In the genomic region with DNA sequence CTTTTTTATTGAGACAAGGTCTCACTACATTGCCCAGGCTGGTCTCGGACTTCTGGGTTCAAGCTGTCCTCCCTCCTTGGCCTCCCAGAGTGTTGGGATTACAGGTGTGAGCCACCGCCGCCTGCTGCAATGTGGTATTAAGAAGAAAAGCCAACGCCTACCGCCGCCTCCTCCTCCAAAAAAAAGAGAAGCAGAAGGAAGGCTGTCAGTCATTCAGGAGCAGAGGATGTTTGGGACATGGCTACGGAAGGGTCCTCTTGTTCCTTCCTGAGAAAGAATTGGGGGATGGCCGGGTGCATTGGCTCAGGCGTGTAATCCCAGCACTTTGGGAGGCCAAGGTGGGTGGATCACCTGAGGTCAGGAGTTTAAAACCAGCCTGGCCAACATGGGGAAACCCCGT, we compare ENCODE assay signal across 8 cellular contexts. TPM values are rescaled to one million over a fixed set of nuclear protein-coding genes. Genes with fewer than 3 reads are reported as not detected.
A peak's percentile ranks its signal among the peaks of the same experiment; 100 is the strongest.
DNase-seq lines count a peak whose midpoint lies in the region; ATAC-seq and TF ChIP-seq lines count a peak whose summit lies in the region.

No MANE protein-coding gene starts in this region.

- no peaks in the 10 kb centered on the region for H3K9me3 Mint-ChIP-seq in activated naive CD4-positive, alpha-beta T cell treated with anti-CD3 and anti-CD28 coated beads, Interleukin-2, amount 50 U/mL, for 24 hours
- no peaks in the 10 kb centered on the region for H3K9me3 Mint-ChIP-seq in activated naive CD8-positive, alpha-beta T cell treated with anti-CD3 and anti-CD28 coated beads, Interleukin-2, amount 10 ng/mL, durations not matched to agents 7 days and 5 days

- no peak for DNase-seq in activated naive CD4-positive, alpha-beta T cell (lab: John Stamatoyannopoulos, UW)
- no peak for DNase-seq in activated naive CD8-positive, alpha-beta T cell treated with anti-CD3 and anti-CD28 coated beads, Interleukin-2, amount 10 ng/mL, durations not matched to agents 7 days and 5 days
- no peak for DNase-seq in right lobe of liver
- DNase-seq in transverse colon, result no peak
- no peak for DNase-seq in foreskin keratinocyte
- DNase-seq in hepatic stellate cell (ENCODE audit: low spot score), result no peak

- POLR2A ChIA-PET in activated naive CD8-positive, alpha-beta T cell treated with anti-CD3 and anti-CD28 coated beads, Interleukin-2, amount 10 ng/mL, durations not matched to agents 7 days and 5 days (lab: Charles Lee), result interaction anchor here (0.6 kb wide), 1 partner anchor 61 kb away, joined by 3 read pairs; no protein-coding TSS in a partner anchor

- no peak for ATAC-seq in activated naive CD8-positive, alpha-beta T cell treated with anti-CD3 and anti-CD28 coated beads, Interleukin-2, amount 10 ng/mL, durations not matched to agents 7 days and 5 days (ENCODE audit: low read depth)
- ATAC-seq in right lobe of liver (no peak), GM21529 (IDR thresholded peaks at IDR 0.05; ENCODE audit: unreplicated experiment) (no peak), foreskin keratinocyte (no peak)

- TF ChIP-seq CTCF in right lobe of liver (IDR thresholded peaks at IDR 0.05) (no peak), transverse colon (IDR thresholded peaks at IDR 0.05) (no peak), foreskin keratinocyte (conservative IDR thresholded peaks at IDR 0.05) (no peak)

- peak overlapping the region; percentile 95 for H3K4me3 Mint-ChIP-seq in activated naive CD4-positive, alpha-beta T cell treated with anti-CD3 and anti-CD28 coated beads, Interleukin-2, amount 50 U/mL, for 24 hours
- H3K4me3 Mint-ChIP-seq in activated naive CD8-positive, alpha-beta T cell treated with anti-CD3 and anti-CD28 coated beads, Interleukin-2, amount 10 ng/mL, durations not matched to agents 7 days and 5 days, result peak overlapping the region; percentile 90

- TF ChIP-seq POLR2A in right lobe of liver (IDR thresholded peaks at IDR 0.05) (no peak), transverse colon (IDR thresholded peaks at IDR 0.05) (no peak)

- 54% methylated on average over 6 of the region's 10 CpGs for WGBS in right lobe of liver (ENCODE audit: insufficient coverage, low coverage, low lambda C conversion rate, missing lambda C conversion rate)
- 52 to 59% methylated on average over 7 to 10 of the region's 10 CpGs for WGBS in transverse colon (ENCODE audit: low coverage in 1 of 2), 2 donors

- H3K4me1 Mint-ChIP-seq in activated naive CD4-positive, alpha-beta T cell treated with anti-CD3 and anti-CD28 coated beads, Interleukin-2, amount 50 U/mL, for 24 hours, result peaks cover 75% of the 10 kb centered on the region
- H3K4me1 Mint-ChIP-seq in activated naive CD8-positive, alpha-beta T cell treated with anti-CD3 and anti-CD28 coated beads, Interleukin-2, amount 10 ng/mL, durations not matched to agents 7 days and 5 days, result peaks cover 53% of the 10 kb centered on the region

- H3K27ac Mint-ChIP-seq in activated naive CD4-positive, alpha-beta T cell treated with anti-CD3 and anti-CD28 coated beads, Interleukin-2, amount 50 U/mL, for 24 hours, result peak overlapping the region; percentile 92
- peak overlapping the region; percentile 98 for H3K27ac Mint-ChIP-seq in activated naive CD8-positive, alpha-beta T cell treated with anti-CD3 and anti-CD28 coated beads, Interleukin-2, amount 10 ng/mL, durations not matched to agents 7 days and 5 days

- H3K36me3 ChIP-seq in right lobe of liver, result peaks cover 0 to 4% (median 0%) of the 10 kb centered on the region in 4 donors
- no peaks in the 10 kb centered on the region for H3K36me3 ChIP-seq in transverse colon

- H3K27me3 Mint-ChIP-seq in activated naive CD4-positive, alpha-beta T cell treated with anti-CD3 and anti-CD28 coated beads, Interleukin-2, amount 50 U/mL, for 24 hours, result no peaks in the 10 kb centered on the region
- H3K27me3 Mint-ChIP-seq in activated naive CD8-positive, alpha-beta T cell treated with anti-CD3 and anti-CD28 coated beads, Interleukin-2, amount 10 ng/mL, durations not matched to agents 7 days and 5 days, result no peaks in the 10 kb centered on the region

- TF ChIP-seq EP300 in transverse colon (IDR thresholded peaks at IDR 0.05; ENCODE audit: low read depth), result no peak

- peak overlapping the region in 2 of 3 donors; percentile 99 for H3K4me3 ChIP-seq in right lobe of liver
- peak overlapping the region; percentile 93 to 96 (median 96) for H3K4me3 ChIP-seq in transverse colon

- H3K9me3 ChIP-seq in right lobe of liver, result no peaks in the 10 kb centered on the region
- no peaks in the 10 kb centered on the region for H3K9me3 ChIP-seq in transverse colon

- intact Hi-C loops in right lobe of liver (cut with DNase I), result no loop called here
- intact Hi-C loops in transverse colon (cut with DNase I; ENCODE audit: low total_unique reads), result no loop called here

- in situ Hi-C loops in transverse colon (cut with MboI; ENCODE audit: low pct_ligation_motif_present in 1 of 4, low pct_unique_long_range_greater_than_20kb in 1 of 4, low sequenced_read_pairs in 3 of 4), result no loop called here

- peaks cover 0 to 31% (median 4%) of the 10 kb centered on the region in 4 donors for H3K4me1 ChIP-seq in right lobe of liver
- H3K4me1 ChIP-seq in transverse colon, result peaks cover 27 to 77% (median 46%) of the 10 kb centered on the region in 4 donors
- H3K4me1 ChIP-seq in foreskin keratinocyte, result peaks cover 9% of the 10 kb centered on the region

- no peaks in the 10 kb centered on the region for H3K27me3 ChIP-seq in right lobe of liver
- no peaks in the 10 kb centered on the region for H3K27me3 ChIP-seq in transverse colon
- no peaks in the 10 kb centered on the region for H3K27me3 ChIP-seq in foreskin keratinocyte

- H3K27ac ChIP-seq in right lobe of liver, result no peak overlapping the region
- peak overlapping the region in 1 of 4 donors; percentile 91 for H3K27ac ChIP-seq in transverse colon
- no peak overlapping the region for H3K27ac ChIP-seq in foreskin keratinocyte

- H3K36me3 Mint-ChIP-seq in activated naive CD4-positive, alpha-beta T cell treated with anti-CD3 and anti-CD28 coated beads, Interleukin-2, amount 50 U/mL, for 24 hours, result peaks cover 11% of the 10 kb centered on the region
- peaks cover 10% of the 10 kb centered on the region for H3K36me3 Mint-ChIP-seq in activated naive CD8-positive, alpha-beta T cell treated with anti-CD3 and anti-CD28 coated beads, Interleukin-2, amount 10 ng/mL, durations not matched to agents 7 days and 5 days

RNA-seq across cellular contexts. Expression of a gene that starts 1.2 kb away (rescaled TPM):
- total RNA-seq in activated naive CD8-positive, alpha-beta T cell treated with anti-CD3 and anti-CD28 coated beads, Interleukin-2, amount 10 ng/mL, durations not matched to agents 7 days and 5 days, result 10 to 100 TPM; 29.5 to 31.9 TPM
- total RNA-seq in right lobe of liver, result 10 to 100 TPM; 10.1 to 14.3 (median 11.0) TPM
- 10 to 100 TPM; 31.1 to 92.5 (median 45.2) TPM for total RNA-seq in transverse colon
- 20.9 and 21.8 TPM in 2 replicates for total RNA-seq in foreskin keratinocyte
- polyA plus RNA-seq in foreskin keratinocyte, result 16.6 and 17.5 TPM in 2 replicates

RNA-seq across cellular contexts. Expression of a gene that starts 15.1 kb away (rescaled TPM):
- total RNA-seq in activated naive CD8-positive, alpha-beta T cell treated with anti-CD3 and anti-CD28 coated beads, Interleukin-2, amount 10 ng/mL, durations not matched to agents 7 days and 5 days, result 10 to 100 TPM; 24.8 to 26.2 TPM
- 10 to 100 TPM; 10.9 to 27.5 (median 14.0) TPM for total RNA-seq in right lobe of liver
- 10 to 100 TPM in 3 of 4 donors, 1 to 10 TPM in 1; 3.0 to 21.1 (median 15.9) TPM for total RNA-seq in transverse colon
- 34.9 and 37.8 TPM in 2 replicates for total RNA-seq in foreskin keratinocyte
- polyA plus RNA-seq in foreskin keratinocyte, result 63.9 and 70.8 TPM in 2 replicates

RNA-seq across cellular contexts. Expression of a gene that starts 17.9 kb away (rescaled TPM):
- total RNA-seq in activated naive CD8-positive, alpha-beta T cell treated with anti-CD3 and anti-CD28 coated beads, Interleukin-2, amount 10 ng/mL, durations not matched to agents 7 days and 5 days, result 1 to 10 TPM; 4.8 TPM
- total RNA-seq in right lobe of liver (under 1 TPM in 5 of 6 experiments, not detected in 1; 0.16 to 0.47 (median 0.35) TPM), transverse colon (1 to 10 TPM in 3 of 4 donors, under 1 TPM in 1; 0.75 to 5.8 (median 3.5) TPM), foreskin keratinocyte (2.5 TPM in 2 replicates)
- polyA plus RNA-seq in foreskin keratinocyte, result 5.5 and 5.8 TPM in 2 replicates

RNA-seq across cellular contexts. Expression of a gene that starts 55.3 kb away (rescaled TPM):
- 100 to 1,000 TPM; 128 to 129 TPM for total RNA-seq in activated naive CD8-positive, alpha-beta T cell treated with anti-CD3 and anti-CD28 coated beads, Interleukin-2, amount 10 ng/mL, durations not matched to agents 7 days and 5 days
- total RNA-seq in right lobe of liver (10 to 100 TPM; 30.5 to 66.8 (median 44.8) TPM), transverse colon (100 to 1,000 TPM in 2 of 4 donors, 10 to 100 TPM in 2; 82.6 to 382 (median 100) TPM), foreskin keratinocyte (25.9 and 30.2 TPM in 2 replicates)
- polyA plus RNA-seq in foreskin keratinocyte, result 43.5 and 46.7 TPM in 2 replicates
